1 cellular context compared by ENCODE assay signal in the genomic region with DNA sequence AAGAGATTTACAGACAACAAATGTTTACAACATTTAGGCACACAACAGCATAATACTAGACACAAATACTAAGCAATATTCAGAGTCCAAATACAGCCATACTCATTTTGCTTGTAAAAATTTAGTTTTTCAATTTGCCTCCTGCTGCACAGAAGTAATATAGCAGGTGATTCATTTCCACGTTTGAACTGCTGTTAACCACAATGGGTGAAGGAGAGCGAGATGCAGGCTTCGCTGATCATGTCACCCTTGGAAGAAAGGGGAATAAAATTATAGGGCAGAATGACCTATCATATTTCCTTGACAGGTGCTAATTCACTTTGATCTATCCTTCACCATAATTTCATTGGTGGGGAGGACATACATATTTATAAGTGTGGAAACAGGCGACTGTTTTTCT.
TF ChIP-seq lines count a peak whose summit lies in the region.

No MANE protein-coding gene starts in this region.

TF ChIP-seq in SK-N-SH, 30 proteins besides CTCF, POLR2A, EP300 and RAD21 (continued from another document):
- TF ChIP-seq, protein P1, sequence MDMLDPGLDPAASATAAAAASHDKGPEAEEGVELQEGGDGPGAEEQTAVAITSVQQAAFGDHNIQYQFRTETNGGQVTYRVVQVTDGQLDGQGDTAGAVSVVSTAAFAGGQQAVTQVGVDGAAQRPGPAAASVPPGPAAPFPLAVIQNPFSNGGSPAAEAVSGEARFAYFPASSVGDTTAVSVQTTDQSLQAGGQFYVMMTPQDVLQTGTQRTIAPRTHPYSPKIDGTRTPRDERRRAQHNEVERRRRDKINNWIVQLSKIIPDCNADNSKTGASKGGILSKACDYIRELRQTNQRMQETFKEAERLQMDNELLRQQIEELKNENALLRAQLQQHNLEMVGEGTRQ (IDR thresholded peaks at IDR 0.05; ENCODE audit: borderline replicate concordance, low read depth, low read length), result no peak
- TF ChIP-seq GABPA (IDR thresholded peaks at IDR 0.05; ENCODE audit: low read depth), result no peak
- no peak for TF ChIP-seq RXRA (IDR thresholded peaks at IDR 0.05; ENCODE audit: borderline replicate concordance, low read depth)
- no peak for TF ChIP-seq FOXJ3 (CRISPR knock-in tag; IDR thresholded peaks at IDR 0.05)
- TF ChIP-seq MEF2A (IDR thresholded peaks at IDR 0.05; ENCODE audit: borderline replicate concordance, low read depth), result no peak
- TF ChIP-seq FOSL2 (IDR thresholded peaks at IDR 0.05; ENCODE audit: borderline replicate concordance, low read depth), result no peak
- TF ChIP-seq TEAD4 (IDR thresholded peaks at IDR 0.05; ENCODE audit: borderline replicate concordance, insufficient read depth), result no peak
- TF ChIP-seq, protein P2, sequence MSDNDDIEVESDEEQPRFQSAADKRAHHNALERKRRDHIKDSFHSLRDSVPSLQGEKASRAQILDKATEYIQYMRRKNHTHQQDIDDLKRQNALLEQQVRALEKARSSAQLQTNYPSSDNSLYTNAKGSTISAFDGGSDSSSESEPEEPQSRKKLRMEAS (IDR thresholded peaks at IDR 0.05; ENCODE audit: low read depth), result no peak
